ENCODE assay signal across 1 cellular context in genomic region chr21:32645261-32646182, GRCh38.
TF ChIP-seq lines count a peak whose summit lies in the region.

No MANE protein-coding gene starts in this region.

TF ChIP-seq in WTC11, 78 proteins besides CTCF, POLR2A, EP300 and RAD21:
- TF ChIP-seq AR (CRISPR knock-in tag; IDR thresholded peaks at IDR 0.05): no peak
- no peak for TF ChIP-seq MLX (CRISPR knock-in tag; IDR thresholded peaks at IDR 0.05)
- no peak for TF ChIP-seq SP1 (CRISPR knock-in tag; conservative IDR thresholded peaks at IDR 0.05)
- TF ChIP-seq ZNF138 (CRISPR knock-in tag; conservative IDR thresholded peaks at IDR 0.05): no peak
- no peak for TF ChIP-seq ZNF423 (CRISPR knock-in tag; IDR thresholded peaks at IDR 0.05)
